In genomic region chr1:51661081-51661518, GRCh38 we compare ENCODE assay signal across 11 cellular contexts. TPM values are rescaled to one million over a fixed set of nuclear protein-coding genes. Genes with fewer than 3 reads are reported as not detected.
DNase-seq lines count a peak whose midpoint lies in the region; ATAC-seq, FAIRE-seq and TF ChIP-seq lines count a peak whose summit lies in the region.
"Had no signal": no experiment of that assay in that cellular context is flagged by ENCODE, and none has a peak within 500 bp of the region (broad histone marks: within the 10 kb centered on the region; RNA-seq: fewer than 3 reads in every experiment).

No MANE protein-coding gene starts in this region.

- H3K4me1 ChIP-seq in liver (ENCODE audit: control insufficient read depth in 4 of 4, insufficient read depth in 4 of 4, low read length in 3 of 4) (peaks cover 0 to 9% (median under 1%) of the 10 kb centered on the region in 4 donors), HepG2 (ENCODE audit: insufficient read depth, low read length) (peaks cover 10% of the 10 kb centered on the region), left lung (peaks cover 0 to 21% of the 10 kb centered on the region in 2 donors)

- no peak overlapping the region for H2AFZ ChIP-seq in HepG2 (ENCODE audit: low read length)

- no peak for TF ChIP-seq POLR2A in HepG2 (IDR thresholded peaks at IDR 0.05; ENCODE audit: insufficient read depth in 1 of 2, low read depth in 2 of 2, low read length in 2 of 2)

- TF ChIP-seq RAD21 in liver (IDR thresholded peaks at IDR 0.05) (no peak), HepG2 (CRISPR knock-in tag; IDR thresholded peaks at IDR 0.05) (no peak)

- H3K9ac ChIP-seq in liver (ENCODE audit: low read depth in 1 of 2, low read length in 2 of 2), result no peak overlapping the region
- no peak overlapping the region for H3K9ac ChIP-seq in HepG2 (ENCODE audit: insufficient read depth, low read depth, low read length)

- no peaks in the 10 kb centered on the region for H3K27me3 ChIP-seq in liver (ENCODE audit: control insufficient read depth in 4 of 4, insufficient read depth in 4 of 4, low read length in 3 of 4)
- H3K27me3 ChIP-seq in HepG2 (ENCODE audit: control insufficient read depth in 1 of 2, insufficient read depth in 2 of 2, low read length in 2 of 2), result no peaks in the 10 kb centered on the region
- no peaks in the 10 kb centered on the region for H3K27me3 ChIP-seq in left lung

- H3K36me3 ChIP-seq in liver (ENCODE audit: control insufficient read depth in 4 of 4, insufficient read depth in 3 of 4, low read depth in 1 of 4, low read length in 3 of 4), result no peaks in the 10 kb centered on the region
- H3K36me3 ChIP-seq in HepG2 (replicated peaks in 1 of 2; ENCODE audit: control insufficient read depth in 1 of 2, insufficient read depth in 2 of 2, low read length in 2 of 2), result peaks cover 0 to 2% of the 10 kb centered on the region in 2 experiments; a peak in 1 of 5 replicates
- H3K36me3 ChIP-seq in left lung, result no peaks in the 10 kb centered on the region

- intact Hi-C loops in HepG2 (cut with micrococcal nuclease; ENCODE audit: unreplicated experiment), result no loop called here
- intact Hi-C loops in left lung (cut with DNase I), result no loop called here

- H3K79me2 ChIP-seq in HepG2 (ENCODE audit: insufficient read depth, low read length), result no peaks in the 10 kb centered on the region

- H3K9me3 ChIP-seq in liver (ENCODE audit: control insufficient read depth in 4 of 4, low read length in 3 of 4), result no peaks in the 10 kb centered on the region
- no peaks in the 10 kb centered on the region for H3K9me3 ChIP-seq in HepG2 (ENCODE audit: low read length)
- H3K9me3 ChIP-seq in left lung, result no peaks in the 10 kb centered on the region

- WGBS in liver, result 78% methylated on average over 3 of the region's 3 CpGs
- 82% methylated on average over 3 of the region's 3 CpGs for WGBS in HepG2 (ENCODE audit: low lambda C conversion rate)

- TF ChIP-seq CTCF in liver (IDR thresholded peaks at IDR 0.05; ENCODE audit: low read depth, low read length, missing input control), result no peak
- no peak for TF ChIP-seq CTCF in HepG2 (CRISPR knock-in tag; IDR thresholded peaks at IDR 0.05)
- TF ChIP-seq CTCF in choroid plexus epithelial cell (conservative IDR thresholded peaks at IDR 0.05; ENCODE audit: low read depth, low read length), result no peak
- no peak for TF ChIP-seq CTCF in left lung (IDR thresholded peaks at IDR 0.05)

- H3K4me2 ChIP-seq in HepG2 (ENCODE audit: low read depth, low read length), result no peak overlapping the region

- no peaks in the 10 kb centered on the region for H4K20me1 ChIP-seq in HepG2 (ENCODE audit: insufficient read depth, low read length)

- in situ Hi-C loops in HepG2 (cut with HindIII; ENCODE audit: extremely low pct_ligation_motif_present, low pct_unique_long_range_greater_than_20kb), result no loop called here

- no TSS peak for BruUV-seq in HepG2 (replicated peaks; lab: Mats Ljungman, UMichigan)

- no peak overlapping the region for H3K4me3 ChIP-seq in liver (ENCODE audit: low read depth in 1 of 3, low read length in 3 of 3)
- no peak overlapping the region for H3K4me3 ChIP-seq in HepG2 (replicated peaks in 1 of 3; ENCODE audit: insufficient read depth in 1 of 3, low read depth in 2 of 3, low read length in 3 of 3)
- H3K4me3 ChIP-seq in choroid plexus epithelial cell (ENCODE audit: low read depth, low read length), result no peak overlapping the region
- no peak overlapping the region for H3K4me3 ChIP-seq in left lung

- CTCF ChIA-PET in HepG2 (lab: Yijun Ruan, JAX; ENCODE audit: low intra/inter-chr PET ratio, low total read pairs), result no interaction called here

- no peak overlapping the region for H3K27ac ChIP-seq in liver (ENCODE audit: low read depth in 1 of 2, low read length in 2 of 2)
- H3K27ac ChIP-seq in HepG2 (ENCODE audit: extremely low read length, insufficient read depth, low read length), result no peak overlapping the region
- no peak overlapping the region for H3K27ac ChIP-seq in left lung

- TF ChIP-seq EP300 in HepG2 (IDR thresholded peaks at IDR 0.05; ENCODE audit: low read depth in 2 of 2, low read length in 2 of 2) (no peak), HepG2 (CRISPR knock-in tag; IDR thresholded peaks at IDR 0.05; ENCODE audit: borderline replicate concordance) (no peak)

- POLR2A ChIA-PET in HepG2 (lab: Yijun Ruan, JAX), result no interaction called here

- FAIRE-seq in HepG2 (lab: Jason Lieb, UNC), result no peak

- no peak for DNase-seq in HepG2 (ENCODE audit: low spot score)
- peak; percentile 97 for DNase-seq in choroid plexus epithelial cell (ENCODE audit: low read depth)
- DNase-seq in left lung, result no peak
- no peak for DNase-seq in RPMI8226
- DNase-seq in medulla oblongata (ENCODE audit: extremely low spot score), result no peak
- DNase-seq: activated B cell treated with CpG ODN at 0.5 μM for 24 hours; central memory CD4-positive, alpha-beta T cell; NCI-H2081 treated with DMSO at 0.1 percent for 48 hours had no signal

- ATAC-seq in HepG2 (no peak), left lung (peak; percentile 49), HG02981 (IDR thresholded peaks at IDR 0.05; ENCODE audit: unreplicated experiment) (no peak), GM21717 (IDR thresholded peaks at IDR 0.05; ENCODE audit: unreplicated experiment) (no peak)

TF ChIP-seq in liver, 16 proteins besides CTCF, POLR2A, EP300 and RAD21:
- peak; percentile 55 to 77 for TF ChIP-seq JUND (IDR thresholded peaks at IDR 0.05)
- peak; percentile 63 for TF ChIP-seq NR2F2 (IDR thresholded peaks at IDR 0.05)
- TF ChIP-seq SP1 (IDR thresholded peaks at IDR 0.05), result no peak

TF ChIP-seq in HepG2, 621 proteins besides CTCF, POLR2A, EP300 and RAD21:
- TF ChIP-seq ZFP82 (CRISPR knock-in tag; IDR thresholded peaks at IDR 0.05; ENCODE audit: borderline replicate concordance) (no peak), BATF2 (CRISPR knock-in tag; IDR thresholded peaks at IDR 0.05) (no peak)

RNA-seq across cellular contexts. Expression of gene OSBPL9, which starts 44.2 kb away (rescaled TPM):
- 100 to 1,000 TPM in 1 of 2 donors, 10 to 100 TPM in 1; 62.5 to 129 TPM for total RNA-seq in liver
- 10 to 100 TPM; 52.1 to 58.3 TPM for polyA plus RNA-seq in liver
- total RNA-seq in HepG2 (2016; rRNA removed; fragmentation: Illumina TruSeq; extraction: Trizol), result 142 and 198 TPM in 2 replicates
- 83.0 and 90.3 TPM in 2 replicates for total RNA-seq in HepG2 (2016; cell fraction: cytosol; rRNA removed; fragmentation: Illumina TruSeq; extraction: Trizol; ENCODE audit: low read depth)
- 140 and 189 TPM in 2 replicates for total RNA-seq in HepG2 (2016; cell fraction: insoluble cytoplasmic fraction; rRNA removed; fragmentation: Illumina TruSeq; extraction: Trizol)
- 195 and 199 TPM in 2 replicates for total RNA-seq in HepG2 (2016; cell fraction: membrane; rRNA removed; fragmentation: Illumina TruSeq; extraction: Trizol)
- total RNA-seq in HepG2 (2016; cell fraction: nucleus; rRNA removed; fragmentation: Illumina TruSeq; extraction: Trizol), result 96.3 and 107 TPM in 2 replicates
- 83.6 and 90.3 TPM in 2 replicates for polyA plus RNA-seq in HepG2 (2011; rRNA removed)
- polyA plus RNA-seq in HepG2 (2011; cell fraction: cytosol; rRNA removed), result 52.4 and 69.4 TPM in 2 replicates
- 49.8 and 58.7 TPM in 2 replicates for polyA plus RNA-seq in HepG2 (2011; cell fraction: nucleus; rRNA removed)
- 57.7 and 63.5 TPM in 2 replicates for polyA plus RNA-seq in HepG2 (2012)
- polyA plus RNA-seq in HepG2 (2016; cell fraction: cytosol; fragmentation: Illumina TruSeq; extraction: Trizol; ENCODE audit: low read depth), result 46.8 and 71.1 TPM in 2 replicates
- polyA plus RNA-seq in HepG2 (2016; cell fraction: insoluble cytoplasmic fraction; fragmentation: Illumina TruSeq; extraction: Trizol; ENCODE audit: low read depth), result 168 and 174 TPM in 2 replicates
- 130 and 144 TPM in 2 replicates for polyA plus RNA-seq in HepG2 (2016; cell fraction: membrane; fragmentation: Illumina TruSeq; extraction: Trizol; ENCODE audit: low read depth)
- polyA plus RNA-seq in HepG2 (2016; cell fraction: nucleus; fragmentation: Illumina TruSeq; extraction: Trizol; ENCODE audit: insufficient read depth, low read depth), result 90.8 and 95.0 TPM in 2 replicates
- polyA minus RNA-seq in HepG2 (2011; rRNA and poly(A)+ RNA removed; ENCODE audit: low replicate concordance), result 188 and 207 TPM in 2 replicates
- 68.2 and 76.9 TPM in 2 replicates for polyA minus RNA-seq in HepG2 (2011; cell fraction: cytosol; rRNA and poly(A)+ RNA removed)
- polyA minus RNA-seq in HepG2 (2011; cell fraction: nucleus; rRNA and poly(A)+ RNA removed), result 202 and 205 TPM in 2 replicates
- 10 to 100 TPM; 63.1 to 73.3 TPM for total RNA-seq in left lung
